ENCODE assay signal across 38 cellular contexts in genomic region chr14:90423166-90423565, GRCh38.
"Had no signal": no experiment of that assay in that cellular context is flagged by ENCODE, and none has a peak within 500 bp of the region (broad histone marks: within the 10 kb centered on the region; RNA-seq: fewer than 3 reads in every experiment).

No MANE protein-coding gene starts in this region.

- H3K9me3 Mint-ChIP-seq: activated CD4-positive, alpha-beta memory T cell treated with anti-CD3 and anti-CD28 coated beads for 36 hours; activated naive CD8-positive, alpha-beta T cell treated with anti-CD3 and anti-CD28 coated beads, Interleukin-2, amount 10 ng/mL, durations not matched to agents 7 days and 5 days; activated T-cell treated with anti-CD3 and anti-CD28 coated beads, Interleukin-2, amount 50 U/mL, for 4 hours; activated T-helper 1 cell treated with anti-CD3 and anti-CD28 coated beads, Interleukin-12 subunit alpha, Interleukin-12 subunit beta, Interleukin-2, Interleukin-4 antibody, amounts not matched to agents 30 ng/mL and 10 ng/mL and 1 ng/mL, durations not matched to agents 14 hours and 24 hours and 36 hours; T-helper 1 cell treated with Interleukin-12 subunit alpha and Interleukin-12 subunit beta and Interleukin-4 antibody, amounts not matched to agents 30 μg/mL and 1 μg/mL, for 36 hours; T-helper 2 cell treated with Interferon-gamma antibody and Interleukin-4, amounts not matched to agents 5 μg/mL and 100 μg/mL, for 36 hours had no signal

- H3K36me3 ChIP-seq: ascending aorta, Peyer's patch, SJSA1 had no signal

- H3K9ac ChIP-seq: KMS-11, SK-N-SH had no signal

- H3K9me2 ChIP-seq: SK-N-SH had no signal

- H3K27me3 ChIP-seq: ascending aorta, Peyer's patch, SJSA1 had no signal

- H3K4me1 Mint-ChIP-seq: activated naive CD8-positive, alpha-beta T cell treated with anti-CD3 and anti-CD28 coated beads, Interleukin-2, amount 10 ng/mL, durations not matched to agents 7 days and 5 days had no signal

- ATAC-seq: activated T-cell treated with anti-CD3 and anti-CD28 coated beads, Interleukin-2, amount 50 U/mL, for 4 hours; PC-3 had no signal

- H3K4me3 ChIP-seq: ascending aorta, Peyer's patch, SJSA1 had no signal

- H3K9me3 ChIP-seq: ascending aorta, Peyer's patch, SJSA1, SK-N-SH had no signal

- H3K27ac ChIP-seq: ascending aorta, KMS-11, Peyer's patch, SJSA1, VCaP had no signal

- H3K27ac Mint-ChIP-seq: activated B cell treated with CpG ODN at 0.5 μM for 24 hours; activated CD4-positive, alpha-beta memory T cell treated with anti-CD3 and anti-CD28 coated beads for 36 hours; activated naive CD8-positive, alpha-beta T cell treated with anti-CD3 and anti-CD28 coated beads, Interleukin-2, amount 10 ng/mL, durations not matched to agents 7 days and 5 days; activated T-helper 1 cell treated with anti-CD3 and anti-CD28 coated beads, Interleukin-12 subunit alpha, Interleukin-12 subunit beta, Interleukin-2, Interleukin-4 antibody, amounts not matched to agents 30 ng/mL and 10 ng/mL and 1 ng/mL, durations not matched to agents 14 hours and 24 hours and 36 hours; T-helper 1 cell treated with Interleukin-12 subunit alpha and Interleukin-12 subunit beta and Interleukin-4 antibody, amounts not matched to agents 30 μg/mL and 1 μg/mL, for 36 hours; T-helper 2 cell treated with Interferon-gamma antibody and Interleukin-4, amounts not matched to agents 5 μg/mL and 100 μg/mL, for 36 hours had no signal

- H3K4me2 ChIP-seq: KMS-11, SK-N-SH had no signal

- DNase-seq: activated B cell treated with CpG ODN at 0.5 μM for 24 hours; activated CD4-positive, alpha-beta memory T cell treated with anti-CD3 and anti-CD28 coated beads for 36 hours; activated CD4-positive, alpha-beta T cell treated with anti-CD3 and anti-CD28 coated beads for 4 hours; activated CD4-positive, alpha-beta T cell treated with anti-CD3 and anti-CD28 coated beads, Interleukin-2, amount 50 U/mL, for 1 hour; activated CD4-positive, CD25-positive, alpha-beta regulatory T cell treated with anti-CD3 and anti-CD28 coated beads, Interleukin-2, amount 50 U/mL, for 72 hours; activated CD8-positive, alpha-beta memory T cell treated with anti-CD3 and anti-CD28 coated beads, Interleukin-2, amount 50 U/mL, for 4 hours; activated naive CD4-positive, alpha-beta T cell; activated naive CD4-positive, alpha-beta T cell treated with anti-CD3 and anti-CD28 coated beads, Interleukin-2, amount 50 U/mL, for 16 hours; activated naive CD8-positive, alpha-beta T cell treated with anti-CD3 and anti-CD28 coated beads, Interleukin-2, amount 10 ng/mL, durations not matched to agents 7 days and 5 days; activated T-cell treated with anti-CD3 and anti-CD28 coated beads for 4 hours; activated T-cell treated with anti-CD3 and anti-CD28 coated beads, Interleukin-2, amount 50 U/mL, for 4 hours; amygdala; caudate nucleus; cerebellar nuclear complex; MM.1S; MV-4-11; NCI-H1092; NCI-H146; NCI-H187; NCI-H2029 treated with DMSO at 0.1 percent for 48 hours; NCI-H2107; NCI-H2171; NCI-H510A; NCI-H526; NCI-H748 treated with DMSO at 0.1 percent for 48 hours; NK-92 treated with Interleukin-12 subunit alpha and Interleukin-12 subunit beta, amount 100 ng/mL, for 24 hours; PC-3; Peyer's patch; RPMI8226; SHP77 treated with DMSO at 0.1 percent for 48 hours; SK-N-SH had no signal

- H3K4me3 Mint-ChIP-seq: activated B cell treated with CpG ODN at 0.5 μM for 24 hours; activated CD4-positive, alpha-beta memory T cell treated with anti-CD3 and anti-CD28 coated beads for 36 hours; activated naive CD8-positive, alpha-beta T cell treated with anti-CD3 and anti-CD28 coated beads, Interleukin-2, amount 10 ng/mL, durations not matched to agents 7 days and 5 days; activated T-cell treated with anti-CD3 and anti-CD28 coated beads, Interleukin-2, amount 50 U/mL, for 4 hours; activated T-helper 1 cell treated with anti-CD3 and anti-CD28 coated beads, Interleukin-12 subunit alpha, Interleukin-12 subunit beta, Interleukin-2, Interleukin-4 antibody, amounts not matched to agents 30 ng/mL and 10 ng/mL and 1 ng/mL, durations not matched to agents 14 hours and 24 hours and 36 hours; T-helper 1 cell treated with Interleukin-12 subunit alpha and Interleukin-12 subunit beta and Interleukin-4 antibody, amounts not matched to agents 30 μg/mL and 1 μg/mL, for 36 hours; T-helper 2 cell treated with Interferon-gamma antibody and Interleukin-4, amounts not matched to agents 5 μg/mL and 100 μg/mL, for 36 hours had no signal

- H3K27me3 Mint-ChIP-seq: activated CD4-positive, alpha-beta memory T cell treated with anti-CD3 and anti-CD28 coated beads for 36 hours; activated naive CD8-positive, alpha-beta T cell treated with anti-CD3 and anti-CD28 coated beads, Interleukin-2, amount 10 ng/mL, durations not matched to agents 7 days and 5 days had no signal

- H3K4me1 ChIP-seq: Peyer's patch had no signal

- H3K36me3 Mint-ChIP-seq: activated CD4-positive, alpha-beta memory T cell treated with anti-CD3 and anti-CD28 coated beads for 36 hours; activated naive CD8-positive, alpha-beta T cell treated with anti-CD3 and anti-CD28 coated beads, Interleukin-2, amount 10 ng/mL, durations not matched to agents 7 days and 5 days had no signal
